22 cellular contexts compared by ENCODE assay signal in genomic region chr10:131003455-131003854, GRCh38.
DNase-seq lines count a peak whose midpoint lies in the region; ATAC-seq, FAIRE-seq and TF ChIP-seq lines count a peak whose summit lies in the region.
"Had no signal": no experiment of that assay in that cellular context is flagged by ENCODE, and none has a peak within 500 bp of the region (broad histone marks: within the 10 kb centered on the region; RNA-seq: fewer than 3 reads in every experiment).

No MANE protein-coding gene starts in this region.

- H3K36me3 ChIP-seq in GM23338 (ENCODE audit: insufficient read depth) (no peaks in the 10 kb centered on the region; the same call in 1 of the 2 replicates), bronchial epithelial cell (ENCODE audit: control insufficient read depth, insufficient read depth, low read length) (no peaks in the 10 kb centered on the region)
- H3K36me3 ChIP-seq: BE2C, HAP-1 had no signal

- no peaks in the 10 kb centered on the region; the same call in 1 of the 2 replicates for H3K4me1 ChIP-seq in GM23338 (ENCODE audit: insufficient read depth)
- H3K4me1 ChIP-seq: BE2C, HAP-1 had no signal

- no peaks in the 10 kb centered on the region for H3K27me3 ChIP-seq in GM23338 (ENCODE audit: insufficient read depth)
- no peaks in the 10 kb centered on the region for H3K27me3 ChIP-seq in bronchial epithelial cell (ENCODE audit: control insufficient read depth, insufficient read depth, low read length)
- H3K27me3 ChIP-seq: BE2C had no signal

- H2AFZ ChIP-seq in GM23338: no peak overlapping the region
- H2AFZ ChIP-seq: GM23248, PC-9 had no signal

- H3K9me3 Mint-ChIP-seq in GM23338: peaks cover 91% of the 10 kb centered on the region

- no peak overlapping the region for H3K27ac Mint-ChIP-seq in GM23338
- H3K27ac Mint-ChIP-seq: HFFc6 had no signal

- TF ChIP-seq CTCF in GM23338 (conservative IDR thresholded peaks at IDR 0.05; ENCODE audit: low read depth in 2 of 2): no peak
- no peak for TF ChIP-seq CTCF in bronchial epithelial cell (IDR thresholded peaks at IDR 0.05; ENCODE audit: insufficient read depth, low read length, severe bottlenecking)

- ATAC-seq in GM23338 (no peak), HG03045 (IDR thresholded peaks at IDR 0.05; ENCODE audit: unreplicated experiment) (no peak)
- ATAC-seq: Right ventricle myocardium inferior had no signal

- no peaks in the 10 kb centered on the region for H4K20me1 ChIP-seq in GM23338 (replicated peaks; ENCODE audit: insufficient read depth)

- FAIRE-seq in bronchial epithelial cell (lab: Jason Lieb, UNC): peak; percentile 36
- FAIRE-seq: GM18507 had no signal

- no peaks in the 10 kb centered on the region for H3K79me2 ChIP-seq in GM23338 (replicated peaks; ENCODE audit: insufficient read depth)

- H3K27ac ChIP-seq in GM23338 (ENCODE audit: low read depth): no peak overlapping the region
- H3K27ac ChIP-seq: GM23248, PC-9 had no signal

- no peaks in the 10 kb centered on the region for H3K9me2 ChIP-seq in GM23338 (ENCODE audit: insufficient read depth)

- H3K4me1 Mint-ChIP-seq in GM23338: peaks cover 34% of the 10 kb centered on the region

- H3F3A ChIP-seq in GM23338 (replicated peaks; ENCODE audit: low read depth): 0 out of 2 replicates have a peak, but pooled peaks cover 6% of the 10 kb centered on the region

- 0 out of 2 replicates have a peak overlapping the region, but pooled peaks have one; percentile 15 for H3K4me2 ChIP-seq in GM23338
- H3K4me2 ChIP-seq: PC-9 had no signal

- DNase-seq in NCI-H748 treated with DMSO at 0.1 percent for 48 hours (lab: John Stamatoyannopoulos, UW) (peak; percentile 16), NCI-H748 (lab: John Stamatoyannopoulos, UW; ENCODE audit: unreplicated experiment) (no peak), GM23338 (ENCODE audit: low spot score) (no peak), bronchial epithelial cell (ENCODE audit: low read depth) (no peak), mucosa of gallbladder (ENCODE audit: low spot score) (peak; percentile 6), NCI-H526 (lab: John Stamatoyannopoulos, UW) (no peak), T-helper 2 cell (no peak)
- DNase-seq: 8988T, ACHN, BE2C, DMS153, GM23248, HFFc6, IMR-90, KG1, MM.1S, NCI-H2029, PC-9 had no signal

- no peak overlapping the region for H3K4me3 ChIP-seq in GM23338
- H3K4me3 ChIP-seq in bronchial epithelial cell (ENCODE audit: low read depth, low read length): no peak overlapping the region
- H3K4me3 ChIP-seq: GM23248, HAP-1, PC-9 had no signal

- peaks cover 11% of the 10 kb centered on the region for H3K27me3 Mint-ChIP-seq in GM23338 (ENCODE audit: insufficient read depth, low read depth, poor library complexity)

- H3K36me3 Mint-ChIP-seq in GM23338 (ENCODE audit: low read depth): peaks cover 16% of the 10 kb centered on the region

- no peak overlapping the region for H3K4me3 Mint-ChIP-seq in GM23338
- H3K4me3 Mint-ChIP-seq: HFFc6 had no signal

TF ChIP-seq in GM23338, 12 proteins besides CTCF, POLR2A, EP300 and RAD21 (continues in another document):
- TF ChIP-seq REST (IDR thresholded peaks at IDR 0.05; ENCODE audit: unreplicated experiment): no peak
- TF ChIP-seq EZH2phosphoT487 (IDR thresholded peaks at IDR 0.05; ENCODE audit: unreplicated experiment): no peak
- no peak for TF ChIP-seq NANOG (IDR thresholded peaks at IDR 0.05; ENCODE audit: borderline replicate concordance)
- no peak for TF ChIP-seq POLR2AphosphoS5 (IDR thresholded peaks at IDR 0.05; ENCODE audit: low read depth)
- no peak for TF ChIP-seq ETS1 (IDR thresholded peaks at IDR 0.05)
- no peak for TF ChIP-seq ZNF462 (CRISPR knock-in tag; IDR thresholded peaks at IDR 0.05)
- TF ChIP-seq ZNF331 (CRISPR knock-in tag; IDR thresholded peaks at IDR 0.05; ENCODE audit: low read depth): no peak
- TF ChIP-seq ZNF114 (CRISPR knock-in tag; IDR thresholded peaks at IDR 0.05): no peak

Comparison
In these comparisons a context has a peak if more than half of its experiments do, and no peak if none do; other contexts are left out.
1. DNase-seq: peak in NCI-H748 treated with DMSO at 0.1 percent for 48 hours (single experiment) and mucosa of gallbladder (single experiment); none in NCI-H748 (single experiment), GM23338 (single experiment), bronchial epithelial cell (single experiment), NCI-H526 (0 of 2) and T-helper 2 cell (0 of 5).